ENCODE assay signal across 1 cellular context in the genomic region with DNA sequence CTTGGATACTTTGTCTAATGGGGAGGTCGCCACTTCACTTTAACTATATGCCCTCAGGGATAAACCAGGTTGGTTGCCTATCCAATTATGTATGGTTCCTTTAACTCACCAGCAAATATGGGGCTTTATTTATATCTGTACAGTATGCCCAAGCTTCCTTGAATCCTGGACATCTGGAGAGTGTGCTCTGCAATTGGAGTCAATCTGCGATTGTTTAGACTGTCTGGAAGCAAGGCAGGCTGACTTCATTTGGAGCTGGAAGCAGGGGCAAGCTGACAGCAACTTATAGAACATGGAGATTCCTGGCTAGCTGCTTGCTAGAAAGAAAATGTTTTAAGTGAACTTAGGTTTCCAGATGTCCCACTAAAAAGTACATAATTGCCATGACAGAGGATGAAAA.
TF ChIP-seq lines count a peak whose summit lies in the region.

No MANE protein-coding gene starts in this region.

TF ChIP-seq in WTC11, 78 proteins besides CTCF, POLR2A, EP300 and RAD21 (continued from another document):
- TF ChIP-seq, protein P1, sequence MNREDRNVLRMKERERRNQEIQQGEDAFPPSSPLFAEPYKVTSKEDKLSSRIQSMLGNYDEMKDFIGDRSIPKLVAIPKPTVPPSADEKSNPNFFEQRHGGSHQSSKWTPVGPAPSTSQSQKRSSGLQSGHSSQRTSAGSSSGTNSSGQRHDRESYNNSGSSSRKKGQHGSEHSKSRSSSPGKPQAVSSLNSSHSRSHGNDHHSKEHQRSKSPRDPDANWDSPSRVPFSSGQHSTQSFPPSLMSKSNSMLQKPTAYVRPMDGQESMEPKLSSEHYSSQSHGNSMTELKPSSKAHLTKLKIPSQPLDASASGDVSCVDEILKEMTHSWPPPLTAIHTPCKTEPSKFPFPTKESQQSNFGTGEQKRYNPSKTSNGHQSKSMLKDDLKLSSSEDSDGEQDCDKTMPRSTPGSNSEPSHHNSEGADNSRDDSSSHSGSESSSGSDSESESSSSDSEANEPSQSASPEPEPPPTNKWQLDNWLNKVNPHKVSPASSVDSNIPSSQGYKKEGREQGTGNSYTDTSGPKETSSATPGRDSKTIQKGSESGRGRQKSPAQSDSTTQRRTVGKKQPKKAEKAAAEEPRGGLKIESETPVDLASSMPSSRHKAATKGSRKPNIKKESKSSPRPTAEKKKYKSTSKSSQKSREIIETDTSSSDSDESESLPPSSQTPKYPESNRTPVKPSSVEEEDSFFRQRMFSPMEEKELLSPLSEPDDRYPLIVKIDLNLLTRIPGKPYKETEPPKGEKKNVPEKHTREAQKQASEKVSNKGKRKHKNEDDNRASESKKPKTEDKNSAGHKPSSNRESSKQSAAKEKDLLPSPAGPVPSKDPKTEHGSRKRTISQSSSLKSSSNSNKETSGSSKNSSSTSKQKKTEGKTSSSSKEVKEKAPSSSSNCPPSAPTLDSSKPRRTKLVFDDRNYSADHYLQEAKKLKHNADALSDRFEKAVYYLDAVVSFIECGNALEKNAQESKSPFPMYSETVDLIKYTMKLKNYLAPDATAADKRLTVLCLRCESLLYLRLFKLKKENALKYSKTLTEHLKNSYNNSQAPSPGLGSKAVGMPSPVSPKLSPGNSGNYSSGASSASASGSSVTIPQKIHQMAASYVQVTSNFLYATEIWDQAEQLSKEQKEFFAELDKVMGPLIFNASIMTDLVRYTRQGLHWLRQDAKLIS (CRISPR knock-in tag; IDR thresholded peaks at IDR 0.05; ENCODE audit: borderline replicate concordance), result no peak
- no peak for TF ChIP-seq ZNF532 (CRISPR knock-in tag; IDR thresholded peaks at IDR 0.05; ENCODE audit: borderline replicate concordance)
- TF ChIP-seq ELF4 (CRISPR knock-in tag; IDR thresholded peaks at IDR 0.05; ENCODE audit: low read depth), result no peak
- TF ChIP-seq ZNF396 (CRISPR knock-in tag; IDR thresholded peaks at IDR 0.05; ENCODE audit: borderline replicate concordance), result no peak
- TF ChIP-seq TP53 (CRISPR knock-in tag; IDR thresholded peaks at IDR 0.05), result no peak
- no peak for TF ChIP-seq RORB (CRISPR knock-in tag; IDR thresholded peaks at IDR 0.05)
- no peak for TF ChIP-seq FOXK1 (CRISPR knock-in tag; IDR thresholded peaks at IDR 0.05)
- no peak for TF ChIP-seq PREB (CRISPR knock-in tag; IDR thresholded peaks at IDR 0.05; ENCODE audit: borderline replicate concordance)
- no peak for TF ChIP-seq NFYB (CRISPR knock-in tag; conservative IDR thresholded peaks at IDR 0.05; ENCODE audit: low read depth)
- TF ChIP-seq ZBTB21 (CRISPR knock-in tag; IDR thresholded peaks at IDR 0.05; ENCODE audit: borderline replicate concordance), result no peak
- TF ChIP-seq, protein P2, sequence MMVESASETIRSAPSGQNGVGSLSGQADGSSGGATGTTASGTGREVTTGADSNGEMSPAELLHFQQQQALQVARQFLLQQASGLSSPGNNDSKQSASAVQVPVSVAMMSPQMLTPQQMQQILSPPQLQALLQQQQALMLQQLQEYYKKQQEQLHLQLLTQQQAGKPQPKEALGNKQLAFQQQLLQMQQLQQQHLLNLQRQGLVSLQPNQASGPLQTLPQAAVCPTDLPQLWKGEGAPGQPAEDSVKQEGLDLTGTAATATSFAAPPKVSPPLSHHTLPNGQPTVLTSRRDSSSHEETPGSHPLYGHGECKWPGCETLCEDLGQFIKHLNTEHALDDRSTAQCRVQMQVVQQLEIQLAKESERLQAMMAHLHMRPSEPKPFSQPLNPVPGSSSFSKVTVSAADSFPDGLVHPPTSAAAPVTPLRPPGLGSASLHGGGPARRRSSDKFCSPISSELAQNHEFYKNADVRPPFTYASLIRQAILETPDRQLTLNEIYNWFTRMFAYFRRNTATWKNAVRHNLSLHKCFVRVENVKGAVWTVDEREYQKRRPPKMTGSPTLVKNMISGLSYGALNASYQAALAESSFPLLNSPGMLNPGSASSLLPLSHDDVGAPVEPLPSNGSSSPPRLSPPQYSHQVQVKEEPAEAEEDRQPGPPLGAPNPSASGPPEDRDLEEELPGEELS (CRISPR knock-in tag; IDR thresholded peaks at IDR 0.05), result no peak
